Comparison of ENCODE assay signal across 10 cellular contexts in the genomic region with DNA sequence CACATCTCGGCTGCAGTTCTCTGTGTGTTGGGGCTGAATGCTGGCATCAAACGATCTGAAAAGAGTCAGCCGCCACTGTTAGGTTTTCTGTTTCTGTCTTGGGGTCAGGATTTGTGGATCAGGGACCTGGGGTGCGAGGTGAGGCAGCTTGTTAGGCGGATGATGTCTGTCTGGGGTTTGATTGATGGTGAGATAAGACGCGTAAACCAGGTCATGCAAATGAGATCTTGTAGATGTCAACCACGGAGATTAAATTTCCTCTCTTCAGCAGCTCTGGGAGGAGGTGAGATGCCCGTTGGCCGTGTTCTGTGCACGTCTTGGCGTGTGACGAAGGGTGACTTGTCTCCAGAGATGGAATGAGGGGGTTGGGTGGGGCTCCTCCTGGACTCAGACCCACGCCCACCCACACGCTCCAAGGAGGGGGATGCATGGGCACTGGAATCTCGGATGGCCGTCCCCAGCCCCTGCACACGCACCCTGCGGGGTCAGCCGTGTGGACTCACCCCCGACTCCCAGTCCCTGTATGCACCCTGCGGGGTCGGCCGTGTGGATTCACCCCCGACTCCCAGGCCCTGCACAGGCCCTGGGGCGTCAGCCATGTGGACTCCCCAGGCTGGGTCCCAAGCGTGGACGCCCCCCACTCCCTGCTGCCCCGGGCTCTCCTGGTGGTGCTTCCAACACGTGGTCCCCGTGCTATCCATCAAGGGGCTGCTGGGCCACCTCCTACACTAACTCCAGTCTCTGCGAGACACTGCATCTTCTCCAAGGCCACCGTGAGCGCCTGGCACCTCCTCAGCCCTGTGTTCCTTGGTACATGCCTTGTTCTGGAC. TPM values are rescaled to one million over a fixed set of nuclear protein-coding genes. Genes with fewer than 3 reads are reported as not detected.
A peak's percentile ranks its signal among the peaks of the same experiment; 100 is the strongest.
DNase-seq lines count a peak whose midpoint lies in the region; ATAC-seq and TF ChIP-seq lines count a peak whose summit lies in the region.
"Had no signal": no experiment of that assay in that cellular context is flagged by ENCODE, and none has a peak within 500 bp of the region (broad histone marks: within the 10 kb centered on the region; RNA-seq: fewer than 3 reads in every experiment).

No MANE protein-coding gene starts in this region.

- no peak overlapping the region for H3K4me3 ChIP-seq in PC-9
- no peak overlapping the region for H3K4me3 ChIP-seq in Karpas-422 (ENCODE audit: low read length)
- no peak overlapping the region for H3K4me3 ChIP-seq in Caco-2 (ENCODE audit: low read depth, low read length)
- H3K4me3 ChIP-seq: dorsolateral prefrontal cortex had no signal

- H4K20me1 ChIP-seq in PC-9 (ENCODE audit: insufficient read depth) (peaks cover 4% of the 10 kb centered on the region; the same call in 1 of the 2 replicates), Karpas-422 (ENCODE audit: insufficient read depth, low read depth, low read length) (no peaks in the 10 kb centered on the region)

- DNase-seq in PC-9 (peak in 1 of 2 experiments; percentile 39), immature natural killer cell (peak; percentile 51 to 82 (median 73)), substantia nigra (lab: John Stamatoyannopoulos, UW) (no peak), Karpas-422 (no peak), Caco-2 (no peak)
- peak; percentile 69 for DNase-seq in activated CD8-positive, alpha-beta memory T cell treated with anti-CD3 and anti-CD28 coated beads, Interleukin-2, amount 50 U/mL, for 1 hour (ENCODE audit: extremely low read depth)
- DNase-seq in stimulated activated CD8-positive, alpha-beta memory T cell treated with anti-CD3 and anti-CD28 coated beads, Interleukin-12 subunit alpha, Interleukin-12 subunit beta, amount 100 ng/mL, for 1 hour (ENCODE audit: low read depth), result peak; percentile 40
- DNase-seq: NCI-H187 had no signal

- intact Hi-C loops in PC-9 (cut with micrococcal nuclease; ENCODE audit: unreplicated experiment) (loop anchor here (1.0 to 10.0 kb wide), 2 partner anchors 14 to 286 kb away; no protein-coding TSS in a partner anchor), Caco-2 (cut with micrococcal nuclease; ENCODE audit: unreplicated experiment) (no loop called here)

- no peaks in the 10 kb centered on the region for H3K27me3 ChIP-seq in PC-9 (ENCODE audit: insufficient read depth, low read depth)
- no peaks in the 10 kb centered on the region for H3K27me3 ChIP-seq in Karpas-422 (ENCODE audit: low read length)
- H3K27me3 ChIP-seq in Caco-2 (replicated peaks; ENCODE audit: control insufficient read depth, insufficient read depth, low read length), result no peaks in the 10 kb centered on the region
- H3K27me3 ChIP-seq: dorsolateral prefrontal cortex had no signal

- H3K27ac Mint-ChIP-seq in immature natural killer cell, result peak overlapping the region; percentile 90 to 98 (median 96)
- no peak overlapping the region for H3K27ac Mint-ChIP-seq in Caco-2 (ENCODE audit: unreplicated experiment)

- no peak for ATAC-seq in GM18907 (IDR thresholded peaks at IDR 0.05; ENCODE audit: unreplicated experiment)

- H3K36me3 Mint-ChIP-seq in immature natural killer cell (peaks cover 4 to 13% (median 10%) of the 10 kb centered on the region in 3 donors), Caco-2 (ENCODE audit: insufficient read depth, unreplicated experiment) (peaks cover 42% of the 10 kb centered on the region)

- H3K9me3 ChIP-seq in PC-9 (ENCODE audit: insufficient read depth, low read depth), result no peaks in the 10 kb centered on the region; the same call in 1 of the 2 replicates
- H3K9me3 ChIP-seq in Karpas-422 (ENCODE audit: low read length), result no peaks in the 10 kb centered on the region
- H3K9me3 ChIP-seq in Caco-2, result no peaks in the 10 kb centered on the region

- POLR2A ChIA-PET in PC-9 (lab: Charles Lee; ENCODE audit: unreplicated experiment) (interaction anchor here (0.6 to 0.7 kb wide), 2 partner anchors 164 to 297 kb away, joined by 3 to 4 read pairs; no protein-coding TSS in a partner anchor), Caco-2 (lab: Charles Lee) (no interaction called here)

- peaks cover 6% of the 10 kb centered on the region; the same call in 1 of the 2 replicates for H3K36me3 ChIP-seq in PC-9 (ENCODE audit: low read depth)
- H3K36me3 ChIP-seq in Karpas-422 (ENCODE audit: insufficient read depth, low read length), result peaks cover 9% of the 10 kb centered on the region
- peaks cover 3% of the 10 kb centered on the region; the same call in 1 of the 2 replicates for H3K36me3 ChIP-seq in Caco-2 (ENCODE audit: control insufficient read depth, insufficient read depth, low read length)

- H3F3A ChIP-seq in PC-9 (ENCODE audit: insufficient read depth, low read depth), result peaks cover 61% of the 10 kb centered on the region

- H3K9me3 Mint-ChIP-seq in immature natural killer cell, result no peaks in the 10 kb centered on the region
- no peaks in the 10 kb centered on the region for H3K9me3 Mint-ChIP-seq in Caco-2 (ENCODE audit: unreplicated experiment)

- H3K27ac ChIP-seq in PC-9 (peak overlapping the region; percentile 85), substantia nigra (ENCODE audit: low read depth, low read length, poor library complexity, severe bottlenecking) (no peak overlapping the region), Karpas-422 (ENCODE audit: low read length) (no peak overlapping the region)

- TF ChIP-seq CTCF in PC-9 (conservative IDR thresholded peaks at IDR 0.05) (no peak), Caco-2 (IDR thresholded peaks at IDR 0.05; ENCODE audit: insufficient read depth in 1 of 2, low read depth in 1 of 2, low read length in 1 of 2, severe bottlenecking in 1 of 2, unreplicated experiment in 1 of 2) (no peak)

- CTCF ChIA-PET in PC-9 (lab: Charles Lee) (no interaction called here), Caco-2 (lab: Charles Lee) (no interaction called here)

- H3K4me1 Mint-ChIP-seq in immature natural killer cell, result peaks cover 34 to 38% of the 10 kb centered on the region in 2 donors
- no peaks in the 10 kb centered on the region for H3K4me1 Mint-ChIP-seq in Caco-2 (ENCODE audit: low read depth, unreplicated experiment)

- no peaks in the 10 kb centered on the region for H3K9me2 ChIP-seq in PC-9 (ENCODE audit: insufficient read depth)
- H3K9me2 ChIP-seq in Karpas-422 (replicated peaks; ENCODE audit: insufficient read depth, low read length), result no peaks in the 10 kb centered on the region

- peak overlapping the region; percentile 50 to 84 (median 57) for H3K4me3 Mint-ChIP-seq in immature natural killer cell
- no peak overlapping the region for H3K4me3 Mint-ChIP-seq in Caco-2 (ENCODE audit: unreplicated experiment)

- peak overlapping the region; percentile 58; the same call in 1 of the 2 replicates for H3K4me2 ChIP-seq in PC-9
- H3K4me2 ChIP-seq in Karpas-422 (ENCODE audit: low read depth, low read length, poor library complexity, severe bottlenecking), result no peak overlapping the region

- H3K9ac ChIP-seq in Karpas-422 (ENCODE audit: low read length), result no peak overlapping the region

- TSS peak; percentile 62 for BruUV-seq in PC-9 (replicated peaks; lab: Mats Ljungman, UMichigan)
- no TSS peak for BruUV-seq in Caco-2 (replicated peaks; lab: Mats Ljungman, UMichigan)

- H3K27me3 Mint-ChIP-seq in immature natural killer cell (ENCODE audit: low read depth in 3 of 3) (peaks cover 0 to 13% (median 4%) of the 10 kb centered on the region in 3 donors), Caco-2 (ENCODE audit: insufficient read depth, unreplicated experiment) (no peaks in the 10 kb centered on the region)

- H3K4me1 ChIP-seq in PC-9 (replicated peaks; ENCODE audit: insufficient read depth) (peaks cover 32% of the 10 kb centered on the region), Karpas-422 (ENCODE audit: low read length) (no peaks in the 10 kb centered on the region), Caco-2 (no peaks in the 10 kb centered on the region)

- H3K79me2 ChIP-seq in PC-9 (ENCODE audit: low read depth) (peaks cover 29% of the 10 kb centered on the region), Karpas-422 (ENCODE audit: low read length) (no peaks in the 10 kb centered on the region)

- no peak overlapping the region for H2AFZ ChIP-seq in PC-9
- no peak overlapping the region for H2AFZ ChIP-seq in Karpas-422 (ENCODE audit: low read length)

RNA-seq across cellular contexts. Expression of a gene that starts 16.0 kb away (rescaled TPM):
- total RNA-seq in PC-9 (2021), result 24.3 and 38.7 TPM in 2 replicates
- polyA plus RNA-seq in immature natural killer cell, result 1 to 10 TPM; 3.2 to 7.0 (median 4.0) TPM
- 12.4 and 16.2 TPM in 2 replicates for total RNA-seq in Karpas-422 (2014; rRNA removed; shearing (Covaris generic); ENCODE audit: low replicate concordance)
- total RNA-seq in Caco-2 (2022), result 26.3 and 27.4 TPM in 2 replicates

RNA-seq across cellular contexts. Expression of a gene that starts 41.3 kb away (rescaled TPM):
- total RNA-seq in PC-9 (2021) (79.4 and 88.6 TPM in 2 replicates), Caco-2 (2022) (81.1 and 89.3 TPM in 2 replicates)
- polyA plus RNA-seq in immature natural killer cell, result 10 to 100 TPM; 60.7 to 76.0 (median 72.9) TPM
- 31.3 and 54.0 TPM in 2 replicates for total RNA-seq in Karpas-422 (2014; rRNA removed; shearing (Covaris generic); ENCODE audit: low replicate concordance)

Comparison
In these comparisons a context has a peak if more than half of its experiments do, and no peak if none do; other contexts are left out.
1. DNase-seq: peak in activated CD8-positive, alpha-beta memory T cell treated with anti-CD3 and anti-CD28 coated beads, Interleukin-2, amount 50 U/mL, for 1 hour (single experiment), immature natural killer cell (3 of 3) and stimulated activated CD8-positive, alpha-beta memory T cell treated with anti-CD3 and anti-CD28 coated beads, Interleukin-12 subunit alpha, Interleukin-12 subunit beta, amount 100 ng/mL, for 1 hour (single experiment); none in substantia nigra (0 of 49), Karpas-422 (single experiment) and Caco-2 (0 of 2).